1 cellular context compared by ENCODE assay signal in genomic region chr2:2302359-2302758, GRCh38.
TF ChIP-seq lines count a peak whose summit lies in the region.

No MANE protein-coding gene starts in this region.

TF ChIP-seq in K562, 482 proteins besides CTCF, POLR2A, EP300 and RAD21 (continued from another document):
- TF ChIP-seq DEAF1 (CRISPR knock-in tag; IDR thresholded peaks at IDR 0.05) (no peak), NR4A1 (CRISPR knock-in tag; IDR thresholded peaks at IDR 0.05) (no peak), NR4A1 (tag; IDR thresholded peaks at IDR 0.05) (no peak), PRPF4 (IDR thresholded peaks at IDR 0.05; ENCODE audit: insufficient read depth, low read depth, low read length, poor library complexity, severe bottlenecking) (no peak), MAFF (IDR thresholded peaks at IDR 0.05; ENCODE audit: low read length) (peak; percentile 40), ZNF316 (IDR thresholded peaks at IDR 0.05) (peak; percentile 32; the same call in 1 of the 2 replicates), ZNF212 (CRISPR knock-in tag; IDR thresholded peaks at IDR 0.05) (no peak), MAFK (IDR thresholded peaks at IDR 0.05; ENCODE audit: low read length) (peak; percentile 31; the same call in 1 of the 2 replicates), ILF3 (IDR thresholded peaks at IDR 0.05; ENCODE audit: borderline replicate concordance) (no peak)
